ENCODE assay signal across 1 cellular context in genomic region chr6:134295953-134296553, GRCh38.
TF ChIP-seq lines count a peak whose summit lies in the region.

No MANE protein-coding gene starts in this region.

TF ChIP-seq in K562, 482 proteins besides CTCF, POLR2A, EP300 and RAD21 (continued from another document and continues in another):
- TF ChIP-seq, protein P1, sequence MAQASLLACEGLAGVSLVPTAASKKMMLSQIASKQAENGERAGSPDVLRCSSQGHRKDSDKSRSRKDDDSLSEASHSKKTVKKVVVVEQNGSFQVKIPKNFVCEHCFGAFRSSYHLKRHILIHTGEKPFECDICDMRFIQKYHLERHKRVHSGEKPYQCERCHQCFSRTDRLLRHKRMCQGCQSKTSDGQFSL (CRISPR knock-in tag; IDR thresholded peaks at IDR 0.05): no peak
- TF ChIP-seq, protein P1 (tag; IDR thresholded peaks at IDR 0.05): no peak
- no peak for TF ChIP-seq RBM17 (IDR thresholded peaks at IDR 0.05; ENCODE audit: borderline replicate concordance, low read depth, low read length)
- no peak for TF ChIP-seq YY1 (IDR thresholded peaks at IDR 0.05; ENCODE audit: borderline replicate concordance in 1 of 3, control insufficient read depth in 1 of 3, extremely low read depth in 1 of 3, insufficient read depth in 3 of 3, insufficient read length in 1 of 3, insufficient replicate concordance in 2 of 3, low read depth in 1 of 3, low read length in 2 of 3)
- no peak for TF ChIP-seq RNF219 (CRISPR knock-in tag; IDR thresholded peaks at IDR 0.05)
- TF ChIP-seq CUX1 (CRISPR knock-in tag; IDR thresholded peaks at IDR 0.05): no peak
- no peak for TF ChIP-seq ZNF551 (CRISPR knock-in tag; IDR thresholded peaks at IDR 0.05)
- no peak for TF ChIP-seq ZNF212 (CRISPR knock-in tag; IDR thresholded peaks at IDR 0.05)
- TF ChIP-seq CREBBP (IDR thresholded peaks at IDR 0.05; ENCODE audit: low read depth, low read length): no peak
- TF ChIP-seq, protein P2, sequence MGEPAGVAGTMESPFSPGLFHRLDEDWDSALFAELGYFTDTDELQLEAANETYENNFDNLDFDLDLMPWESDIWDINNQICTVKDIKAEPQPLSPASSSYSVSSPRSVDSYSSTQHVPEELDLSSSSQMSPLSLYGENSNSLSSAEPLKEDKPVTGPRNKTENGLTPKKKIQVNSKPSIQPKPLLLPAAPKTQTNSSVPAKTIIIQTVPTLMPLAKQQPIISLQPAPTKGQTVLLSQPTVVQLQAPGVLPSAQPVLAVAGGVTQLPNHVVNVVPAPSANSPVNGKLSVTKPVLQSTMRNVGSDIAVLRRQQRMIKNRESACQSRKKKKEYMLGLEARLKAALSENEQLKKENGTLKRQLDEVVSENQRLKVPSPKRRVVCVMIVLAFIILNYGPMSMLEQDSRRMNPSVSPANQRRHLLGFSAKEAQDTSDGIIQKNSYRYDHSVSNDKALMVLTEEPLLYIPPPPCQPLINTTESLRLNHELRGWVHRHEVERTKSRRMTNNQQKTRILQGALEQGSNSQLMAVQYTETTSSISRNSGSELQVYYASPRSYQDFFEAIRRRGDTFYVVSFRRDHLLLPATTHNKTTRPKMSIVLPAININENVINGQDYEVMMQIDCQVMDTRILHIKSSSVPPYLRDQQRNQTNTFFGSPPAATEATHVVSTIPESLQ (CRISPR knock-in tag; IDR thresholded peaks at IDR 0.05): no peak
- no peak for TF ChIP-seq ZNF57 (CRISPR knock-in tag; IDR thresholded peaks at IDR 0.05)
- peak; percentile 92 for TF ChIP-seq SMARCC2 (IDR thresholded peaks at IDR 0.05; ENCODE audit: low read depth)
- peak; percentile 99 for TF ChIP-seq CTBP1 (IDR thresholded peaks at IDR 0.05; ENCODE audit: borderline replicate concordance)
- TF ChIP-seq HOXB6 (CRISPR knock-in tag; IDR thresholded peaks at IDR 0.05; ENCODE audit: borderline replicate concordance): no peak
- TF ChIP-seq NUFIP1 (IDR thresholded peaks at IDR 0.05; ENCODE audit: partially characterized antibody): no peak
- TF ChIP-seq, protein P3, sequence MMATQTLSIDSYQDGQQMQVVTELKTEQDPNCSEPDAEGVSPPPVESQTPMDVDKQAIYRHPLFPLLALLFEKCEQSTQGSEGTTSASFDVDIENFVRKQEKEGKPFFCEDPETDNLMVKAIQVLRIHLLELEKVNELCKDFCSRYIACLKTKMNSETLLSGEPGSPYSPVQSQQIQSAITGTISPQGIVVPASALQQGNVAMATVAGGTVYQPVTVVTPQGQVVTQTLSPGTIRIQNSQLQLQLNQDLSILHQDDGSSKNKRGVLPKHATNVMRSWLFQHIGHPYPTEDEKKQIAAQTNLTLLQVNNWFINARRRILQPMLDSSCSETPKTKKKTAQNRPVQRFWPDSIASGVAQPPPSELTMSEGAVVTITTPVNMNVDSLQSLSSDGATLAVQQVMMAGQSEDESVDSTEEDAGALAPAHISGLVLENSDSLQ (IDR thresholded peaks at IDR 0.05): peak; percentile 72
- TF ChIP-seq U2AF1 (optimal IDR thresholded peaks at IDR 0.05; ENCODE audit: low read depth, low read length): no peak
- TF ChIP-seq ZC3H11A (IDR thresholded peaks at IDR 0.05; ENCODE audit: low read depth, low read length): no peak
- peak; percentile 41; the same call in 1 of the 2 replicates for TF ChIP-seq MAFK (IDR thresholded peaks at IDR 0.05; ENCODE audit: low read length)
- TF ChIP-seq FOXJ2 (tag; IDR thresholded peaks at IDR 0.05): peak; percentile 84
- TF ChIP-seq MTA3 (IDR thresholded peaks at IDR 0.05; ENCODE audit: borderline replicate concordance): peak; percentile 92
- peak; percentile 49; the same call in 1 of the 2 replicates for TF ChIP-seq POLR2AphosphoS5 (IDR thresholded peaks at IDR 0.05; ENCODE audit: control insufficient read depth, insufficient read depth, low read depth, low read length)
- no peak for TF ChIP-seq CHCHD3 (CRISPR knock-in tag; IDR thresholded peaks at IDR 0.05)
- TF ChIP-seq, protein P4, sequence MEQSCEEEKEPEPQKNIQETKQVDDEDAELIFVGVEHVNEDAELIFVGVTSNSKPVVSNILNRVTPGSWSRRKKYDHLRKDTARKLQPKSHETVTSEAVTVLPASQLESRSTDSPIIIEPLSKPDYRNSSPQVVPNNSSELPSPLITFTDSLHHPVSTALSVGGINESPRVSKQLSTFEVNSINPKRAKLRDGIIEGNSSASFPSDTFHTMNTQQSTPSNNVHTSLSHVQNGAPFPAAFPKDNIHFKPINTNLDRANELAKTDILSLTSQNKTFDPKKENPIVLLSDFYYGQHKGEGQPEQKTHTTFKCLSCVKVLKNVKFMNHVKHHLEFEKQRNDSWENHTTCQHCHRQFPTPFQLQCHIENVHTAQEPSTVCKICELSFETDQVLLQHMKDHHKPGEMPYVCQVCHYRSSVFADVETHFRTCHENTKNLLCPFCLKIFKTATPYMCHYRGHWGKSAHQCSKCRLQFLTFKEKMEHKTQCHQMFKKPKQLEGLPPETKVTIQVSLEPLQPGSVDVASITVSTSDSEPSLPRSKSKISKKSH (CRISPR knock-in tag; IDR thresholded peaks at IDR 0.05): no peak
- no peak for TF ChIP-seq OTX1 (CRISPR knock-in tag; IDR thresholded peaks at IDR 0.05)
- peak in 1 of 2 experiments; percentile 83; a peak in 2 of 4 replicates for TF ChIP-seq TBL1XR1 (IDR thresholded peaks at IDR 0.05; ENCODE audit: low read length in 2 of 2)
- peak; percentile 99 for TF ChIP-seq FOSL1 (tag; conservative IDR thresholded peaks at IDR 0.05)
- peak; percentile 30; the same call in 1 of the 2 replicates for TF ChIP-seq ZNF316 (IDR thresholded peaks at IDR 0.05)
- TF ChIP-seq ZNF77 (CRISPR knock-in tag; IDR thresholded peaks at IDR 0.05): no peak
- TF ChIP-seq SRSF9 (IDR thresholded peaks at IDR 0.05; ENCODE audit: borderline replicate concordance, low read depth, low read length): no peak
- TF ChIP-seq MYC (IDR thresholded peaks at IDR 0.05; ENCODE audit: low read depth, low read length): peak; percentile 62
- no peak for TF ChIP-seq MYC (CRISPR knock-in tag; IDR thresholded peaks at IDR 0.05; ENCODE audit: borderline replicate concordance, low read depth)
- peak in 1 of 2 experiments; percentile 78; a peak in 2 of 4 replicates for TF ChIP-seq ETV6 (IDR thresholded peaks at IDR 0.05; ENCODE audit: borderline replicate concordance in 1 of 2, low read depth in 2 of 2, low read length in 1 of 2)
- no peak for TF ChIP-seq ETV6 (CRISPR knock-in tag; IDR thresholded peaks at IDR 0.05; ENCODE audit: borderline replicate concordance)
- TF ChIP-seq ARNT (IDR thresholded peaks at IDR 0.05): peak in 1 of 2 experiments; percentile 92; a peak in 2 of 4 replicates
- TF ChIP-seq, protein P5, sequence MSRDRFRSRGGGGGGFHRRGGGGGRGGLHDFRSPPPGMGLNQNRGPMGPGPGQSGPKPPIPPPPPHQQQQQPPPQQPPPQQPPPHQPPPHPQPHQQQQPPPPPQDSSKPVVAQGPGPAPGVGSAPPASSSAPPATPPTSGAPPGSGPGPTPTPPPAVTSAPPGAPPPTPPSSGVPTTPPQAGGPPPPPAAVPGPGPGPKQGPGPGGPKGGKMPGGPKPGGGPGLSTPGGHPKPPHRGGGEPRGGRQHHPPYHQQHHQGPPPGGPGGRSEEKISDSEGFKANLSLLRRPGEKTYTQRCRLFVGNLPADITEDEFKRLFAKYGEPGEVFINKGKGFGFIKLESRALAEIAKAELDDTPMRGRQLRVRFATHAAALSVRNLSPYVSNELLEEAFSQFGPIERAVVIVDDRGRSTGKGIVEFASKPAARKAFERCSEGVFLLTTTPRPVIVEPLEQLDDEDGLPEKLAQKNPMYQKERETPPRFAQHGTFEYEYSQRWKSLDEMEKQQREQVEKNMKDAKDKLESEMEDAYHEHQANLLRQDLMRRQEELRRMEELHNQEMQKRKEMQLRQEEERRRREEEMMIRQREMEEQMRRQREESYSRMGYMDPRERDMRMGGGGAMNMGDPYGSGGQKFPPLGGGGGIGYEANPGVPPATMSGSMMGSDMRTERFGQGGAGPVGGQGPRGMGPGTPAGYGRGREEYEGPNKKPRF (IDR thresholded peaks at IDR 0.05; ENCODE audit: low read depth, low read length): no peak
- no peak for TF ChIP-seq ZBTB9 (CRISPR knock-in tag; IDR thresholded peaks at IDR 0.05)
- no peak for TF ChIP-seq NR3C1 (CRISPR knock-in tag; IDR thresholded peaks at IDR 0.05)
- no peak for TF ChIP-seq ILK (tag; IDR thresholded peaks at IDR 0.05; ENCODE audit: borderline replicate concordance, low read depth)
- TF ChIP-seq ZNF780A (CRISPR knock-in tag; IDR thresholded peaks at IDR 0.05): no peak
- TF ChIP-seq TEAD1 (CRISPR knock-in tag; IDR thresholded peaks at IDR 0.05): peak; percentile 99
- TF ChIP-seq TAF15 (IDR thresholded peaks at IDR 0.05; ENCODE audit: low read depth, low read length): no peak
- TF ChIP-seq DEAF1 (CRISPR knock-in tag; IDR thresholded peaks at IDR 0.05): no peak
- TF ChIP-seq ZFPM2 (CRISPR knock-in tag; IDR thresholded peaks at IDR 0.05): no peak
- TF ChIP-seq JUND (IDR thresholded peaks at IDR 0.05; ENCODE audit: borderline replicate concordance, low read depth, low read length): peak; percentile 99
- TF ChIP-seq JUND (tag; IDR thresholded peaks at IDR 0.05; ENCODE audit: borderline replicate concordance, low read depth, low read length): peak; percentile 100
- 0 out of 2 replicates have a peak, but pooled peaks have one; percentile 30 for TF ChIP-seq KHSRP (IDR thresholded peaks at IDR 0.05)
